Comparison of ENCODE assay signal across 15 cellular contexts in the genomic region with DNA sequence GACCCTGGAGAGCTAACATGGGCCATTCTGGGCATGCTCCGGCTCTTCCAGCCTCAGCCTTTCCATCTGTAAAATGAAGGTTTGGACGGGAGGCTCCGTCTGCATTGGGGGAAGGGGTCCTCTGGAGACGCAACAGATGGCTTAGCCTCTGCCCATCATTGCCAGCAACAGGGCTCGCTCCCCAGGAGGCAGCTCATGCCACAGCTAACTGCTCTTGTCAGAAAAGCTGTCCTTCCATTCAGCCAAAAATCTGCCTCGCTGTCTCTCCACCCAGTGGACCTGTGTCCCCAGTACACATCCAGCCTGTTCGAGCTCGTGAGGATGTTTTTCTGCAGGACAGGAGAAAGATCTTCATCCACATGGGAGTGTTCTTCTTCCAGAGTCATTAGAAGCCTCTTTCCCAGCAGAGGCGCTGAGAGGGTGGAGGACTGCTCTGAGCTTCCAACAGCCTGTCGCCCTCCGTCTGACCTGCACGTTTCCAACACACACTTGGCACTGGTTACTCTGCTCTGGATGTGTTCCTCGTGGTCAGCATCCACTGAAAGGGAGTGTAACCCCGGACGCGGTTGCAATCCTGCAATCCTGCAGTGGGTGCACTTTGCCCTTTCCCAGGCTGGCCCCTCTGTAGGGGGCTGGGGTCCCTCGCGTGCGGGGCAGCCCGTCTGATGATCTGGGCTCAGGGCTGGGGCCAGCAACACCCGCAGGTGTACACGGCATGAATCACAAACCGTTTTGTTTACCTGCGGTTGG.
DNase-seq lines count a peak whose midpoint lies in the region; ATAC-seq and TF ChIP-seq lines count a peak whose summit lies in the region.
"Had no signal": no experiment of that assay in that cellular context is flagged by ENCODE, and none has a peak within 500 bp of the region (broad histone marks: within the 10 kb centered on the region; RNA-seq: fewer than 3 reads in every experiment).

No MANE protein-coding gene starts in this region.

- H3K27ac ChIP-seq in DND-41 (ENCODE audit: low read length), result peak overlapping the region; percentile 100; the same call in 1 of the 2 replicates
- no peak overlapping the region for H3K27ac ChIP-seq in coronary artery
- H3K27ac ChIP-seq: Peyer's patch had no signal

- no peaks in the 10 kb centered on the region for H4K20me1 ChIP-seq in DND-41 (ENCODE audit: insufficient read depth, low read length)

- POLR2A ChIA-PET in activated CD4-positive, alpha-beta memory T cell treated with anti-CD3 and anti-CD28 coated beads for 36 hours (lab: Charles Lee), result no interaction called here

- no peak overlapping the region for H3K9ac ChIP-seq in DND-41 (ENCODE audit: low read depth, low read length)

- no peak overlapping the region for H3K4me2 ChIP-seq in DND-41 (ENCODE audit: insufficient read depth, low read length)

- TF ChIP-seq CTCF in DND-41 (IDR thresholded peaks at IDR 0.05; ENCODE audit: borderline replicate concordance, extremely low read depth, low read length, poor library complexity, severe bottlenecking), result no peak
- no peak for TF ChIP-seq CTCF in coronary artery (IDR thresholded peaks at IDR 0.05)
- no peak for TF ChIP-seq CTCF in progenitor cell of endocrine pancreas (IDR thresholded peaks at IDR 0.05; ENCODE audit: unreplicated experiment)

- peaks cover 1% of the 10 kb centered on the region for H3K4me1 Mint-ChIP-seq in progenitor cell of endocrine pancreas (ENCODE audit: low read depth)
- peaks cover 13% of the 10 kb centered on the region for H3K4me1 Mint-ChIP-seq in activated CD4-positive, alpha-beta memory T cell treated with anti-CD3 and anti-CD28 coated beads for 36 hours (ENCODE audit: low read depth)

- CTCF ChIA-PET in activated CD4-positive, alpha-beta memory T cell treated with anti-CD3 and anti-CD28 coated beads for 36 hours (lab: Charles Lee), result no interaction called here

- H3K79me2 ChIP-seq in DND-41 (ENCODE audit: insufficient read depth, low read length), result peaks cover 30% of the 10 kb centered on the region

- H3K4me3 ChIP-seq in DND-41 (ENCODE audit: low read depth in 1 of 2, low read length in 2 of 2) (no peak overlapping the region), coronary artery (no peak overlapping the region)
- H3K4me3 ChIP-seq: Peyer's patch had no signal

- no peak overlapping the region for H2AFZ ChIP-seq in DND-41 (ENCODE audit: low read depth, low read length)

- H3K4me1 ChIP-seq in DND-41 (ENCODE audit: insufficient read depth, low read length), result peaks cover 40% of the 10 kb centered on the region
- H3K4me1 ChIP-seq: Peyer's patch had no signal

- ATAC-seq in DND-41 (ENCODE audit: insufficient read depth, low read depth), result no peak
- ATAC-seq: HCT116 had no signal

- H3K27ac Mint-ChIP-seq in progenitor cell of endocrine pancreas, result peak overlapping the region; percentile 47
- H3K27ac Mint-ChIP-seq in activated CD4-positive, alpha-beta memory T cell treated with anti-CD3 and anti-CD28 coated beads for 36 hours, result no peak overlapping the region
- H3K27ac Mint-ChIP-seq: IgD-negative memory B cell had no signal

- intact Hi-C loops in activated CD4-positive, alpha-beta memory T cell treated with anti-CD3 and anti-CD28 coated beads for 36 hours (cut with micrococcal nuclease), result no loop called here

- H3K27me3 Mint-ChIP-seq in progenitor cell of endocrine pancreas, result peaks cover 53% of the 10 kb centered on the region
- H3K27me3 Mint-ChIP-seq in activated CD4-positive, alpha-beta memory T cell treated with anti-CD3 and anti-CD28 coated beads for 36 hours, result peaks cover 5% of the 10 kb centered on the region

- no peak overlapping the region for H3K4me3 Mint-ChIP-seq in progenitor cell of endocrine pancreas (ENCODE audit: low read depth)
- no peak overlapping the region for H3K4me3 Mint-ChIP-seq in activated CD4-positive, alpha-beta memory T cell treated with anti-CD3 and anti-CD28 coated beads for 36 hours

- peaks cover 7% of the 10 kb centered on the region; the same call in 1 of the 2 replicates for H3K36me3 ChIP-seq in DND-41 (ENCODE audit: insufficient read depth, low read length)
- H3K36me3 ChIP-seq: Peyer's patch had no signal

- no peaks in the 10 kb centered on the region for H3K9me3 Mint-ChIP-seq in progenitor cell of endocrine pancreas (ENCODE audit: low read depth)
- H3K9me3 Mint-ChIP-seq in activated CD4-positive, alpha-beta memory T cell treated with anti-CD3 and anti-CD28 coated beads for 36 hours, result peaks cover 1% of the 10 kb centered on the region

- DNase-seq in NCI-H2171 treated with DMSO at 0.1 percent for 48 hours (lab: John Stamatoyannopoulos, UW), result peak; percentile 15
- DNase-seq in NCI-H2171 (lab: John Stamatoyannopoulos, UW), result no peak
- no peak for DNase-seq in DND-41
- peak; percentile 59 for DNase-seq in coronary artery (ENCODE audit: low spot score)
- no peak for DNase-seq in progenitor cell of endocrine pancreas (ENCODE audit: low spot score, unreplicated experiment)
- no peak for DNase-seq in pons (ENCODE audit: low spot score)
- no peak for DNase-seq in activated CD4-positive, alpha-beta memory T cell treated with anti-CD3 and anti-CD28 coated beads for 36 hours
- no peak for DNase-seq in NCI-H146 (lab: John Stamatoyannopoulos, UW)
- DNase-seq: NCI-H1436 treated with DMSO at 0.1 percent for 48 hours, NCI-H2107, NCI-H774, Peyer's patch, SHP77 had no signal

- H3K36me3 Mint-ChIP-seq in progenitor cell of endocrine pancreas (ENCODE audit: insufficient read depth), result no peaks in the 10 kb centered on the region
- H3K36me3 Mint-ChIP-seq in activated CD4-positive, alpha-beta memory T cell treated with anti-CD3 and anti-CD28 coated beads for 36 hours, result peaks cover under 1% of the 10 kb centered on the region
- H3K36me3 Mint-ChIP-seq: IgD-negative memory B cell had no signal

- H3K9me3 ChIP-seq in DND-41 (ENCODE audit: insufficient read depth, low read length, severe bottlenecking), result no peaks in the 10 kb centered on the region
- H3K9me3 ChIP-seq: Peyer's patch had no signal

- H3K27me3 ChIP-seq in DND-41 (ENCODE audit: insufficient read depth, low read length, poor library complexity), result no peaks in the 10 kb centered on the region
- H3K27me3 ChIP-seq: Peyer's patch had no signal

Comparison
In these comparisons a context has a peak if more than half of its experiments do, and no peak if none do; other contexts are left out.
1. DNase-seq: peak in NCI-H2171 treated with DMSO at 0.1 percent for 48 hours (single experiment) and coronary artery (single experiment); none in NCI-H2171 (single experiment), DND-41 (single experiment), progenitor cell of endocrine pancreas (single experiment), pons (single experiment), activated CD4-positive, alpha-beta memory T cell treated with anti-CD3 and anti-CD28 coated beads for 36 hours (single experiment) and NCI-H146 (single experiment).